ENCODE assay signal across 27 cellular contexts in the genomic region with DNA sequence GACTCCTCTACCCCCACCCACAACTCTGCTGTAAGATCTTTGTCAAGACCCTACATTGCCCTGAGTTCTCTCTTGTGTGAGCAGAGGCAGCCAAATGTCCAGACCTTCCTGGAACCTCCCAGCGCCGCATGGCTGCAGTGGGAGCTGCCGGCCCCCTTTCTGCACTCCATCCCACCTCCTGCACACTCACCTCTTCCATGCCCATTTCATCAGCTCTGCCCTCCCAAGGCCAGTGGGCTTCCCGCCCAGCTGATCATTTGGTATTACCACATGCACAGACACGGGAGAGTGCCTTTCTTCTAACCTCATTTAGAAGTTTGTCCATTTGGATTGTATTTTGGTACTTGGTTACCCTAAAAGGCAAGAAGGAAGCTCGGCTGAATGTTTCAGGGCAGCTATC. TPM values are rescaled to one million over a fixed set of nuclear protein-coding genes. Genes with fewer than 3 reads are reported as not detected.
"Had no signal": no experiment of that assay in that cellular context is flagged by ENCODE, and none has a peak within 500 bp of the region (broad histone marks: within the 10 kb centered on the region; RNA-seq: fewer than 3 reads in every experiment).

No MANE protein-coding gene starts in this region.

- H3K4me1 Mint-ChIP-seq: endodermal cell had no signal

- DNase-seq: effector CD8-positive, alpha-beta T cell; endodermal cell; gastrocnemius medialis; kidney; naive thymus-derived CD4-positive, alpha-beta T cell; occipital lobe; pancreas; right lobe of liver; small intestine; stimulated activated CD4-positive, alpha-beta T cell treated with anti-CD3 and anti-CD28 coated beads, Interleukin-12 subunit alpha, Interleukin-12 subunit beta, amount 100 ng/mL, for 4 hours; stimulated activated CD4-positive, alpha-beta T cell treated with anti-CD3 and anti-CD28 coated beads, Interleukin-1b, Interleukin-23, amount 100 ng/mL, for 48 hours; stimulated activated CD4-positive, alpha-beta T cell treated with anti-CD3 and anti-CD28 coated beads, Interleukin-4, amount 100 ng/mL, for 1 hour; stimulated activated CD8-positive, alpha-beta memory T cell treated with anti-CD3 and anti-CD28 coated beads, Interleukin-4, amount 100 ng/mL, for 48 hours; stimulated activated naive CD4-positive, alpha-beta T cell; stimulated activated naive CD8-positive, alpha-beta T cell treated with anti-CD3 and anti-CD28 coated beads, Interleukin-15, amount 100 ng/mL, for 72 hours; thyroid gland; trophoblast cell had no signal

- ATAC-seq: esophagus mucosa; gastrocnemius medialis; left lobe of liver; naive thymus-derived CD4-positive, alpha-beta T cell; pancreas; right lobe of liver; stimulated activated naive CD8-positive, alpha-beta T cell treated with anti-CD3 and anti-CD28 coated beads, Interleukin-15, amount 100 ng/mL, for 72 hours had no signal

- H3K9me3 Mint-ChIP-seq: endodermal cell; memory B cell; nephron; stimulated activated naive CD8-positive, alpha-beta T cell treated with anti-CD3 and anti-CD28 coated beads, Interleukin-15, amount 100 ng/mL, for 72 hours had no signal

- H3K36me3 ChIP-seq: gastrocnemius medialis, pancreas, right lobe of liver, thyroid gland had no signal

- H3K4me3 Mint-ChIP-seq: endodermal cell; memory B cell; naive thymus-derived CD4-positive, alpha-beta T cell; nephron; stimulated activated naive CD8-positive, alpha-beta T cell treated with anti-CD3 and anti-CD28 coated beads, Interleukin-15, amount 100 ng/mL, for 72 hours had no signal

- H3K27ac Mint-ChIP-seq: endodermal cell; memory B cell; nephron; stimulated activated naive CD8-positive, alpha-beta T cell treated with anti-CD3 and anti-CD28 coated beads, Interleukin-15, amount 100 ng/mL, for 72 hours had no signal

- H3K4me3 ChIP-seq: gastrocnemius medialis, lung, pancreas, right lobe of liver, thyroid gland had no signal

- H3K27me3 ChIP-seq: pancreas, right lobe of liver, thyroid gland had no signal

- H3K9me3 ChIP-seq: gastrocnemius medialis, pancreas, right lobe of liver, thyroid gland had no signal

- H3K27ac ChIP-seq: epithelial cell of prostate, gastrocnemius medialis, pancreas, right lobe of liver, thyroid gland had no signal

- H3K36me3 Mint-ChIP-seq: memory B cell; naive thymus-derived CD4-positive, alpha-beta T cell had no signal

- H3K4me1 ChIP-seq: gastrocnemius medialis had no signal

RNA-seq across cellular contexts. Expression of a gene that starts 2.0 kb away (rescaled TPM):
- total RNA-seq: cerebellum, fibroblast of villous mesenchyme, glomerular endothelial cell, occipital lobe, temporal lobe had no signal
